29 cellular contexts compared by ENCODE assay signal in the genomic region with DNA sequence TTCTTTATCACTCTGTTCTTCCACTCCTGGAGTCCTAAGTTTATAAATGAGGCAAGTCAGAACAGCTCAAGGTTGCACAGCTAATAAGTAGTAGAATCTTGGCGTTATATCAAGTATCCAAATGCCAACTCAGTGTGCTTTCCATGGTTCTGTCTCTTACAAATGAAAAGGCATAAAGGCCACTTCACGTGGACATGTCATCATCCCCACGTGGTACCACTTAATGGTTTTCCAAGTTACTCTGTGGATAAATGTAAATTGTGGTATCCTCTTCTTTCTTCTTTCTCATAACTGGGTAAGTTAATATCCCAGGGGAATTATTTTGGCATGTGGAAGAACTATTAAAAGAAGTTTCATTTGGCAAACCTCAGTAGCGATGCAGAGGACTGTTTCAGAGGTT.
A peak's percentile ranks its signal among the peaks of the same experiment; 100 is the strongest.
DNase-seq lines count a peak whose midpoint lies in the region; ATAC-seq and TF ChIP-seq lines count a peak whose summit lies in the region.
"Had no signal": no experiment of that assay in that cellular context is flagged by ENCODE, and none has a peak within 500 bp of the region (broad histone marks: within the 10 kb centered on the region; RNA-seq: fewer than 3 reads in every experiment).

No MANE protein-coding gene starts in this region.

- H3K9ac ChIP-seq in adipocyte (ENCODE audit: low read length): no peak overlapping the region
- H3K9ac ChIP-seq: GM23248, SK-N-SH had no signal

- no peak overlapping the region for H3K4me3 Mint-ChIP-seq in Calu3 (ENCODE audit: low read depth, unreplicated experiment)
- H3K4me3 Mint-ChIP-seq: activated naive CD8-positive, alpha-beta T cell treated with anti-CD3 and anti-CD28 coated beads for 36 hours; CD8-positive, alpha-beta memory T cell had no signal

- intact Hi-C loops in gastrocnemius medialis (cut with DNase I; ENCODE audit: low total_unique reads): loop anchor here (10.0 kb wide), 1 partner anchor 239 kb away; no protein-coding TSS in a partner anchor
- intact Hi-C loops in Calu3 (cut with micrococcal nuclease; ENCODE audit: unreplicated experiment): loop anchor here (10.0 kb wide), 2 partner anchors 179 to 1471 kb away; partner anchors contain the start of gene ARHGAP28

- H3K4me1 ChIP-seq in adipocyte (ENCODE audit: control insufficient read depth, insufficient read depth, low read length) (peaks cover 11% of the 10 kb centered on the region), gastrocnemius medialis (no peaks in the 10 kb centered on the region)
- H3K4me1 ChIP-seq: colonic mucosa, lower lobe of right lung, tibial artery had no signal

- no peak for TF ChIP-seq POLR2A in gastrocnemius medialis (IDR thresholded peaks at IDR 0.05)

- no peaks in the 10 kb centered on the region for H3K27me3 ChIP-seq in adipocyte (replicated peaks; ENCODE audit: control insufficient read depth, insufficient read depth, low read length)
- H3K27me3 ChIP-seq in gastrocnemius medialis: no peaks in the 10 kb centered on the region
- H3K27me3 ChIP-seq: colonic mucosa, neutrophil, tibial artery had no signal

- H3K4me3 ChIP-seq in adipocyte (ENCODE audit: low read length) (peak overlapping the region; percentile 0), fibroblast of mammary gland (ENCODE audit: control insufficient read depth, low read depth, low read length) (no peak overlapping the region), gastrocnemius medialis (no peak overlapping the region)
- H3K4me3 ChIP-seq: colonic mucosa, GM23248, lower lobe of right lung, tibial artery had no signal

- no peaks in the 10 kb centered on the region for H3K9me3 ChIP-seq in adipocyte (ENCODE audit: control insufficient read depth, low read length)
- no peaks in the 10 kb centered on the region for H3K9me3 ChIP-seq in gastrocnemius medialis
- H3K9me3 ChIP-seq: colonic mucosa, lower lobe of right lung, neutrophil, SK-N-SH, tibial artery had no signal

- DNase-seq in DMS79 treated with DMSO at 0.1 percent for 48 hours (lab: John Stamatoyannopoulos, UW) (peak; percentile 99), adipocyte (ENCODE audit: low read depth) (no peak), fibroblast of mammary gland (ENCODE audit: low read depth) (peak; percentile 61), gastrocnemius medialis (no peak), kidney glomerular epithelial cell (lab: John Stamatoyannopoulos, UW) (no peak), Calu3 (no peak), GM13977 (ENCODE audit: low spot score) (no peak)
- DNase-seq: activated CD8-positive, alpha-beta memory T cell treated with anti-CD3 and anti-CD28 coated beads, Interleukin-2, amount 50 U/mL, for 4 hours; activated naive CD8-positive, alpha-beta T cell treated with anti-CD3 and anti-CD28 coated beads for 36 hours; AML-193; CD8-positive, alpha-beta memory T cell; colonic mucosa; GM23248; islet precursor cell; lower lobe of right lung; NCI-H1092 treated with DMSO at 0.1 percent for 48 hours; NCI-H2029 treated with DMSO at 0.1 percent for 48 hours; NCI-H524; NK-92 treated with Interleukin-12 subunit alpha and Interleukin-12 subunit beta, amount 100 ng/mL, for 24 hours; SK-N-SH; stimulated activated CD4-positive, alpha-beta T cell treated with anti-CD3 and anti-CD28 coated beads, Interleukin-4, amount 100 ng/mL, for 24 hours; stimulated activated naive CD4-positive, alpha-beta T cell treated with Interleukin-2 at 50 U/mL for 16 hours; T-helper 2 cell; tibial artery; WERI-Rb-1 had no signal

- H3K27me3 Mint-ChIP-seq in Calu3 (ENCODE audit: unreplicated experiment): peaks cover 28% of the 10 kb centered on the region
- H3K27me3 Mint-ChIP-seq: activated naive CD8-positive, alpha-beta T cell treated with anti-CD3 and anti-CD28 coated beads for 36 hours; CD8-positive, alpha-beta memory T cell had no signal

- CTCF ChIA-PET in Calu3 (lab: Charles Lee): no interaction called here

- in situ Hi-C loops in gastrocnemius medialis (cut with MboI; ENCODE audit: low sequenced_read_pairs in 4 of 4): loop anchor here in 3 of 4 donors (5.0 to 25.0 kb wide), 3 partner anchors 91 to 349 kb away; no protein-coding TSS in a partner anchor
- in situ Hi-C loops in GM13977 (cut with MboI; ENCODE audit: low pct_unique_long_range_greater_than_20kb, low sequenced_read_pairs, unreplicated experiment): no loop called here

- no peak overlapping the region for H3K27ac ChIP-seq in gastrocnemius medialis
- H3K27ac ChIP-seq: colonic mucosa, GM23248, HL-60, lower lobe of right lung, neutrophil, tibial artery, WERI-Rb-1 had no signal

- BruUV-seq in Calu3 (replicated peaks; lab: Mats Ljungman, UMichigan): no TSS peak

- peak; percentile 44 to 56 for ATAC-seq in gastrocnemius medialis
- no peak for ATAC-seq in GM19328 (IDR thresholded peaks at IDR 0.05; ENCODE audit: unreplicated experiment)
- ATAC-seq: lower lobe of right lung had no signal

- no peaks in the 10 kb centered on the region for H3K36me3 Mint-ChIP-seq in Calu3 (ENCODE audit: insufficient read depth, unreplicated experiment)
- H3K36me3 Mint-ChIP-seq: activated naive CD8-positive, alpha-beta T cell treated with anti-CD3 and anti-CD28 coated beads for 36 hours; CD8-positive, alpha-beta memory T cell had no signal

- H3K4me1 Mint-ChIP-seq in Calu3 (ENCODE audit: low read depth, unreplicated experiment): no peaks in the 10 kb centered on the region
- H3K4me1 Mint-ChIP-seq: activated naive CD8-positive, alpha-beta T cell treated with anti-CD3 and anti-CD28 coated beads for 36 hours; CD8-positive, alpha-beta memory T cell had no signal

- H3K27ac Mint-ChIP-seq in Calu3 (ENCODE audit: unreplicated experiment): no peak overlapping the region
- H3K27ac Mint-ChIP-seq: activated naive CD8-positive, alpha-beta T cell treated with anti-CD3 and anti-CD28 coated beads for 36 hours; activated T-helper 2 cell treated with anti-CD3 and anti-CD28 coated beads, Interferon-gamma antibody, Interleukin-2, Interleukin-4, amounts not matched to agents 10 μg/mL and 5 μg/mL and 100 μg/mL, durations not matched to agents 14 hours and 24 hours and 36 hours; CD8-positive, alpha-beta memory T cell had no signal

- peaks cover 3% of the 10 kb centered on the region for H3K9me3 Mint-ChIP-seq in Calu3 (ENCODE audit: low read depth, unreplicated experiment)
- H3K9me3 Mint-ChIP-seq: activated T-helper 2 cell treated with anti-CD3 and anti-CD28 coated beads, Interferon-gamma antibody, Interleukin-2, Interleukin-4, amounts not matched to agents 10 μg/mL and 5 μg/mL and 100 μg/mL, durations not matched to agents 14 hours and 24 hours and 36 hours had no signal

- H3K36me3 ChIP-seq in adipocyte (ENCODE audit: control insufficient read depth, insufficient read depth, low read length, severe bottlenecking) (no peaks in the 10 kb centered on the region), gastrocnemius medialis (no peaks in the 10 kb centered on the region)
- H3K36me3 ChIP-seq: colonic mucosa, lower lobe of right lung, neutrophil, tibial artery, WERI-Rb-1 had no signal

- no peak for TF ChIP-seq CTCF in fibroblast of mammary gland (conservative IDR thresholded peaks at IDR 0.05; ENCODE audit: control insufficient read depth, insufficient read depth, low read depth, low read length)
- TF ChIP-seq CTCF in gastrocnemius medialis (IDR thresholded peaks at IDR 0.05 in 4 of 5, conservative IDR thresholded peaks at IDR 0.05 in 1 of 5): no peak
- no peak for TF ChIP-seq CTCF in Calu3 (IDR thresholded peaks at IDR 0.05; ENCODE audit: unreplicated experiment)
- TF ChIP-seq CTCF in GM13977 (IDR thresholded peaks at IDR 0.05; ENCODE audit: extremely low read depth, insufficient read depth, missing control alignments): no peak

Comparison
In these comparisons a context has a peak if more than half of its experiments do, and no peak if none do; other contexts are left out.
1. DNase-seq: peak in DMS79 treated with DMSO at 0.1 percent for 48 hours (single experiment) and fibroblast of mammary gland (single experiment); none in adipocyte (single experiment), gastrocnemius medialis (0 of 2), kidney glomerular epithelial cell (single experiment), Calu3 (single experiment) and GM13977 (single experiment).